24 cellular contexts compared by ENCODE assay signal in genomic region chr12:131551675-131552074, GRCh38.
DNase-seq lines count a peak whose midpoint lies in the region; ATAC-seq, FAIRE-seq and TF ChIP-seq lines count a peak whose summit lies in the region.
"Had no signal": no experiment of that assay in that cellular context is flagged by ENCODE, and none has a peak within 500 bp of the region (broad histone marks: within the 10 kb centered on the region; RNA-seq: fewer than 3 reads in every experiment).

No MANE protein-coding gene starts in this region.

- H3K4me2 ChIP-seq in K562 (ENCODE audit: insufficient read depth, low read length) (no peak overlapping the region), H1 (ENCODE audit: insufficient read depth in 1 of 2, low read depth in 2 of 2, low read length in 2 of 2) (no peak overlapping the region; a peak in 1 of 4 replicates)
- H3K4me2 ChIP-seq: A549; BLaER1 treated with 17β-estradiol and CSF1 and Interleukin-3, amounts not matched to agents 10 nM and 100 nM had no signal

- DNase-seq in MCF 10A (ENCODE audit: unreplicated experiment) (peak; percentile 12), breast epithelium (ENCODE audit: low spot score in 2 of 2) (no peak), K562 (ENCODE audit: extremely low read depth in 1 of 4, low spot score in 3 of 4) (no peak), H1 (ENCODE audit: low read depth in 1 of 2, low spot score in 2 of 2) (no peak), H7 (no peak), SKM-1 treated with dmso at 0.1 percent for 144 hours (lab: John Stamatoyannopoulos, UW; ENCODE audit: unreplicated experiment) (no peak)
- DNase-seq: AML-193; Caco-2; Calu3; CD4-positive, alpha-beta T cell; CD8-positive, alpha-beta T cell; DMS79 treated with DMSO at 0.1 percent for 48 hours; GF-D8 had no signal

- peak overlapping the region; percentile 84 for H4K91ac ChIP-seq in H1 (replicated peaks; ENCODE audit: insufficient read length, low read length)

- TF ChIP-seq RAD21 in K562 (CRISPR knock-in tag; conservative IDR thresholded peaks at IDR 0.05 in 1 of 2, IDR thresholded peaks at IDR 0.05 in 1 of 2) (no peak), H1 (IDR thresholded peaks at IDR 0.05 in 1 of 2, conservative IDR thresholded peaks at IDR 0.05 in 1 of 2; ENCODE audit: low read depth in 2 of 2, low read length in 2 of 2) (no peak)

- H2BK120ac ChIP-seq in H1 (replicated peaks; ENCODE audit: low read depth, low read length): peak overlapping the region; percentile 70

- H3K14ac ChIP-seq in H1 (ENCODE audit: insufficient read length): no peak overlapping the region

- H3K36me3 ChIP-seq in breast epithelium: no peaks in the 10 kb centered on the region
- H3K36me3 ChIP-seq in K562 (ENCODE audit: control insufficient read depth, insufficient read depth, low read length): no peaks in the 10 kb centered on the region
- H3K36me3 ChIP-seq in H1 (ENCODE audit: control insufficient read depth in 2 of 4, insufficient read depth in 4 of 4, low read length in 3 of 4): no peaks in the 10 kb centered on the region
- H3K36me3 ChIP-seq in H7 (replicated peaks; ENCODE audit: control insufficient read depth, insufficient read depth, low read length): no peaks in the 10 kb centered on the region
- H3K36me3 ChIP-seq: BLaER1 treated with 17β-estradiol and CSF1 and Interleukin-3, amounts not matched to agents 10 nM and 100 nM had no signal

- no peaks in the 10 kb centered on the region for H3K36me3 Mint-ChIP-seq in MCF 10A (ENCODE audit: insufficient read depth, unreplicated experiment)
- H3K36me3 Mint-ChIP-seq: CD8-positive, alpha-beta T cell had no signal

- H3K27me3 Mint-ChIP-seq in MCF 10A (ENCODE audit: insufficient read depth, unreplicated experiment): peaks cover 9% of the 10 kb centered on the region

- TF ChIP-seq CTCF in MCF 10A (IDR thresholded peaks at IDR 0.05; ENCODE audit: unreplicated experiment) (no peak), breast epithelium (IDR thresholded peaks at IDR 0.05) (no peak), K562 (IDR thresholded peaks at IDR 0.05 in 2 of 3, conservative IDR thresholded peaks at IDR 0.05 in 1 of 3; ENCODE audit: insufficient read depth in 2 of 3, low read depth in 1 of 3, low read length in 3 of 3) (no peak), H1 (IDR thresholded peaks at IDR 0.05; ENCODE audit: control extremely low read depth in 1 of 3, insufficient read depth in 1 of 3, low read depth in 1 of 3, low read length in 3 of 3) (no peak)

- no peaks in the 10 kb centered on the region for H3K9me3 Mint-ChIP-seq in MCF 10A (ENCODE audit: unreplicated experiment)
- H3K9me3 Mint-ChIP-seq: CD4-positive, alpha-beta T cell; CD8-positive, alpha-beta T cell had no signal

- H3K9me1 ChIP-seq in K562 (ENCODE audit: control insufficient read depth, insufficient read depth, low read length): no peaks in the 10 kb centered on the region

- 1% methylated on average over 9 of the region's 9 CpGs for WGBS in K562 (ENCODE audit: insufficient coverage, low coverage, missing lambda C conversion rate)
- WGBS in H1 (ENCODE audit: extremely low coverage in 1 of 2, insufficient coverage in 1 of 2, insufficient read length in 1 of 2, insufficient replicate concordance in 2 of 2, low coverage in 1 of 2, low lambda C conversion rate in 2 of 2, missing lambda C conversion rate in 1 of 2), 2 experiments: 89% methylated on average over 9 of the region's 9 CpGs; no CpG with 5 or more reads in 1 of the 2 experiments

- peak overlapping the region; percentile 68; the same call in 1 of the 2 replicates for H2BK12ac ChIP-seq in H1 (ENCODE audit: low read depth, low read length)

- H3K56ac ChIP-seq in H1 (replicated peaks; ENCODE audit: insufficient read length, low read depth, low read length): no peak overlapping the region

- H3K4me1 ChIP-seq in breast epithelium (no peaks in the 10 kb centered on the region), K562 (replicated peaks in 1 of 2; ENCODE audit: control insufficient read depth in 2 of 2, insufficient read depth in 2 of 2, low read length in 2 of 2) (peaks cover 0 to 2% of the 10 kb centered on the region in 2 experiments; a peak in 2 of 5 replicates), H1 (replicated peaks in 1 of 4; ENCODE audit: control insufficient read depth in 3 of 4, insufficient read depth in 4 of 4, low read length in 3 of 4) (peaks cover 4 to 10% (median 6%) of the 10 kb centered on the region in 4 experiments; a peak in 5 of 7 replicates)
- H3K4me1 ChIP-seq: A549, Caco-2 had no signal

- H3K27me3 ChIP-seq in breast epithelium: peaks cover 0 to 27% of the 10 kb centered on the region in 2 donors
- H3K27me3 ChIP-seq in K562 (ENCODE audit: control insufficient read depth in 2 of 2, insufficient read depth in 2 of 2, low read length in 2 of 2): peaks cover 11 to 43% of the 10 kb centered on the region in 2 experiments
- H3K27me3 ChIP-seq in H1 (replicated peaks in 1 of 4; ENCODE audit: control insufficient read depth in 3 of 4, extremely low read depth in 1 of 4, insufficient read depth in 3 of 4, low read length in 3 of 4): no peaks in the 10 kb centered on the region; a peak in 1 of 7 replicates
- H3K27me3 ChIP-seq in H7 (ENCODE audit: control insufficient read depth, insufficient read depth, low read length): no peaks in the 10 kb centered on the region
- H3K27me3 ChIP-seq: BLaER1 treated with 17β-estradiol and CSF1 and Interleukin-3, amounts not matched to agents 10 nM and 100 nM had no signal

- no peak overlapping the region for H3K9ac ChIP-seq in K562 (ENCODE audit: insufficient read depth in 1 of 2, low read depth in 2 of 2, low read length in 2 of 2)
- H3K9ac ChIP-seq in H1 (replicated peaks in 1 of 4; ENCODE audit: extremely low read depth in 1 of 4, low read depth in 3 of 4, low read length in 3 of 4): no peak overlapping the region
- H3K9ac ChIP-seq: BLaER1 treated with 17β-estradiol and CSF1 and Interleukin-3, amounts not matched to agents 10 nM and 100 nM had no signal

- intact Hi-C loops in MCF 10A (cut with micrococcal nuclease) (loop anchor here (10.0 kb wide), 1 partner anchor 637 kb away; no protein-coding TSS in a partner anchor), breast epithelium (cut with DNase I; ENCODE audit: low total_unique reads) (no loop called here), K562 (cut with micrococcal nuclease) (no loop called here)

- no peaks in the 10 kb centered on the region for H3K23me2 ChIP-seq in H1 (ENCODE audit: low read depth, low read length)

- H3K4me3 ChIP-seq in breast epithelium (no peak overlapping the region), K562 (no peak overlapping the region), H1 (ENCODE audit: extremely low read depth in 1 of 4, insufficient read depth in 2 of 4, low read depth in 3 of 4, low read length in 4 of 4) (no peak overlapping the region), H7 (ENCODE audit: insufficient read depth, low read depth, low read length) (no peak overlapping the region)
- H3K4me3 ChIP-seq: A549; BLaER1 treated with 17β-estradiol and CSF1 and Interleukin-3, amounts not matched to agents 10 nM and 100 nM; GM12878 had no signal

- H3K27ac ChIP-seq in breast epithelium: no peak overlapping the region
- H3K27ac ChIP-seq in K562 (ENCODE audit: extremely low read depth, low read depth, low read length): no peak overlapping the region
- no peak overlapping the region for H3K27ac ChIP-seq in H1 (ENCODE audit: low read depth, low read length)
- H3K27ac ChIP-seq: 22Rv1; A549; BLaER1 treated with 17β-estradiol and CSF1 and Interleukin-3, amounts not matched to agents 10 nM and 100 nM; C4-2B had no signal

- no peak for TF ChIP-seq EP300 in K562 (IDR thresholded peaks at IDR 0.05; ENCODE audit: low read length)
- no peak for TF ChIP-seq EP300 in H1 (IDR thresholded peaks at IDR 0.05; ENCODE audit: borderline replicate concordance in 1 of 2, low read depth in 2 of 2, low read length in 2 of 2)

- BruUV-seq in MCF 10A (replicated peaks; lab: Mats Ljungman, UMichigan) (no TSS peak), K562 (replicated peaks; lab: Mats Ljungman, UMichigan) (no TSS peak)

- ATAC-seq in K562 (no peak), HG03432 (IDR thresholded peaks at IDR 0.05; ENCODE audit: unreplicated experiment) (no peak)
- ATAC-seq: A549; CD8-positive, alpha-beta T cell; GM12878 had no signal

- H4K5ac ChIP-seq in H1 (ENCODE audit: insufficient read length, low read depth, low read length): no peak overlapping the region

- H2BK15ac ChIP-seq in H1 (ENCODE audit: low read length): no peak overlapping the region

- H3K27ac Mint-ChIP-seq in MCF 10A (ENCODE audit: low read depth, unreplicated experiment): no peak overlapping the region
- H3K27ac Mint-ChIP-seq: B cell; CD4-positive, alpha-beta T cell; CD8-positive, alpha-beta T cell had no signal

- no peak overlapping the region for H3K23ac ChIP-seq in H1 (ENCODE audit: insufficient read length)

- FAIRE-seq in K562 (lab: Jason Lieb, UNC): no peak
- no peak for FAIRE-seq in H1 (lab: Jason Lieb, UNC)
- FAIRE-seq: A549, D721Med, G401.6, GM12878, GM12892, GM18507 had no signal

- CTCF ChIA-PET in MCF 10A (lab: Yijun Ruan, JAX) (no interaction called here), K562 (lab: Yijun Ruan, JAX; ENCODE audit: low intra/inter-chr PET ratio) (no interaction called here), H1 (lab: Charles Lee; ENCODE audit: partially characterized antibody) (interaction anchor here (1.1 to 1.5 kb wide), 2 partner anchors 10 to 97 kb away, joined by 3 to 4 read pairs; no protein-coding TSS in a partner anchor)

- no peak overlapping the region for H4K8ac ChIP-seq in H1 (ENCODE audit: extremely low read depth, insufficient read depth, low read length)

- H2BK5ac ChIP-seq in H1 (ENCODE audit: low read depth, low read length): no peak overlapping the region; the same call in 1 of the 2 replicates

- no peaks in the 10 kb centered on the region for H3K79me2 ChIP-seq in K562 (ENCODE audit: control insufficient read depth, insufficient read depth, low read length)
- no peaks in the 10 kb centered on the region for H3K79me2 ChIP-seq in H1 (ENCODE audit: control insufficient read depth in 1 of 2, insufficient read depth in 2 of 2, low read length in 2 of 2)

- no peak for TF ChIP-seq POLR2A in breast epithelium (IDR thresholded peaks at IDR 0.05)
- TF ChIP-seq POLR2A in K562 (conservative IDR thresholded peaks at IDR 0.05): no peak
- no peak for TF ChIP-seq POLR2A in H1 (IDR thresholded peaks at IDR 0.05; ENCODE audit: control extremely low read depth in 1 of 2, low read depth in 2 of 2, low read length in 2 of 2)

- H3K18ac ChIP-seq in H1 (ENCODE audit: extremely low read depth, low read length): peak overlapping the region; percentile 62; the same call in 1 of the 2 replicates

- H3K4me1 Mint-ChIP-seq in MCF 10A (ENCODE audit: insufficient read depth, unreplicated experiment): no peaks in the 10 kb centered on the region
- H3K4me1 Mint-ChIP-seq: B cell had no signal

- H2AK5ac ChIP-seq in H1 (ENCODE audit: low read depth, low read length): no peak overlapping the region; the same call in 1 of the 2 replicates

- no peaks in the 10 kb centered on the region for H3K79me1 ChIP-seq in H1 (ENCODE audit: low read depth, low read length)

- H2BK20ac ChIP-seq in H1 (ENCODE audit: low read length): peak overlapping the region; percentile 82

- peak overlapping the region; percentile 84 for H3K4ac ChIP-seq in H1 (replicated peaks; ENCODE audit: insufficient read length, low read depth, low read length)

- in situ Hi-C loops in K562 (cut with MboI): no loop called here

- H2AFZ ChIP-seq in K562 (ENCODE audit: low read depth, low read length) (no peak overlapping the region), H1 (ENCODE audit: low read length) (no peak overlapping the region)

- H3K4me3 Mint-ChIP-seq in MCF 10A (ENCODE audit: unreplicated experiment): no peak overlapping the region
- H3K4me3 Mint-ChIP-seq: B cell; CD4-positive, alpha-beta T cell; CD8-positive, alpha-beta T cell had no signal

- H4K20me1 ChIP-seq in K562 (replicated peaks; ENCODE audit: control insufficient read depth, insufficient read depth, low read length) (peaks cover 3% of the 10 kb centered on the region; the same call in 1 of the 2 replicates), H1 (replicated peaks in 1 of 2; ENCODE audit: control insufficient read depth in 1 of 2, insufficient read depth in 2 of 2, low read length in 2 of 2) (no peaks in the 10 kb centered on the region)
- H4K20me1 ChIP-seq: BLaER1 treated with 17β-estradiol and CSF1 and Interleukin-3, amounts not matched to agents 10 nM and 100 nM had no signal

- POLR2A ChIA-PET in MCF 10A (lab: Yijun Ruan, JAX): no interaction called here
- POLR2A ChIA-PET in K562 (lab: Yijun Ruan, JAX): no interaction called here
- POLR2A ChIA-PET in H1 (lab: Charles Lee; ENCODE audit: partially characterized antibody): interaction anchor here (1.0 kb wide), 1 partner anchor 284 kb away, joined by 3 read pairs; no protein-coding TSS in a partner anchor

- H3K9me3 ChIP-seq in breast epithelium: peaks cover under 1 to 5% of the 10 kb centered on the region in 2 donors
- no peaks in the 10 kb centered on the region for H3K9me3 ChIP-seq in K562 (replicated peaks; ENCODE audit: control insufficient read depth, insufficient read depth, low read depth, low read length)
- H3K9me3 ChIP-seq in H1 (ENCODE audit: insufficient read depth in 2 of 2, low read depth in 1 of 2, low read length in 1 of 2): no peaks in the 10 kb centered on the region
- H3K9me3 ChIP-seq: A549; BLaER1 treated with 17β-estradiol and CSF1 and Interleukin-3, amounts not matched to agents 10 nM and 100 nM; Caco-2 had no signal
